In genomic region chr4:8319731-8320385, GRCh38 we compare ENCODE assay signal across 15 cellular contexts. TPM values are rescaled to one million over a fixed set of nuclear protein-coding genes. Genes with fewer than 3 reads are reported as not detected.
DNase-seq lines count a peak whose midpoint lies in the region; ATAC-seq and TF ChIP-seq lines count a peak whose summit lies in the region.
"Had no signal": no experiment of that assay in that cellular context is flagged by ENCODE, and none has a peak within 500 bp of the region (broad histone marks: within the 10 kb centered on the region; RNA-seq: fewer than 3 reads in every experiment).

No MANE protein-coding gene starts in this region.

- H3K27ac ChIP-seq in lower lobe of right lung: peak overlapping the region; percentile 18

- H3K27me3 ChIP-seq in lower lobe of right lung (ENCODE audit: low read depth): no peaks in the 10 kb centered on the region

- BruUV-seq in Calu3 (replicated peaks; lab: Mats Ljungman, UMichigan): no TSS peak

- H3K4me3 Mint-ChIP-seq in Calu3 (ENCODE audit: low read depth, unreplicated experiment): no peak overlapping the region
- H3K4me3 Mint-ChIP-seq: B cell; H9; naive thymus-derived CD4-positive, alpha-beta T cell; stimulated activated naive CD8-positive, alpha-beta T cell treated with anti-CD3 and anti-CD28 coated beads, Interleukin-15, amount 100 ng/mL, for 72 hours had no signal

- DNase-seq in activated effector memory CD4-positive, alpha-beta T cell treated with anti-CD3 and anti-CD28 coated beads, Interleukin-2, amount 50 U/mL, for 16 hours: peak; percentile 16
- DNase-seq in activated effector memory CD4-positive, alpha-beta T cell treated with Interleukin-2 at 50 U/mL for 16 hours: no peak
- DNase-seq in ecto neural progenitor cell (ENCODE audit: low spot score): peak; percentile 23
- peak; percentile 51 for DNase-seq in lower lobe of right lung
- peak; percentile 84 for DNase-seq in ureter (ENCODE audit: low spot score)
- DNase-seq in HuH-7 (ENCODE audit: low spot score): no peak
- DNase-seq in Calu3: no peak
- DNase-seq: activated CD4-positive, alpha-beta T cell treated with anti-CD3 and anti-CD28 coated beads for 4 hours; effector CD4-positive, alpha-beta T cell; NCI-H2171 treated with DMSO at 0.1 percent for 48 hours; stimulated activated naive CD8-positive, alpha-beta T cell treated with anti-CD3 and anti-CD28 coated beads, Interleukin-15, amount 100 ng/mL, for 72 hours had no signal

- H3K27me3 Mint-ChIP-seq in Calu3 (ENCODE audit: unreplicated experiment): no peaks in the 10 kb centered on the region

- ATAC-seq in lower lobe of right lung (peak in 1 of 2 donors; percentile 40), HG02885 (IDR thresholded peaks at IDR 0.05; ENCODE audit: poor library complexity, unreplicated experiment) (no peak)
- ATAC-seq: naive thymus-derived CD4-positive, alpha-beta T cell; stimulated activated naive CD8-positive, alpha-beta T cell treated with anti-CD3 and anti-CD28 coated beads, Interleukin-15, amount 100 ng/mL, for 72 hours had no signal

- no peaks in the 10 kb centered on the region for H3K9me3 Mint-ChIP-seq in Calu3 (ENCODE audit: low read depth, unreplicated experiment)
- H3K9me3 Mint-ChIP-seq: naive thymus-derived CD4-positive, alpha-beta T cell; stimulated activated naive CD8-positive, alpha-beta T cell treated with anti-CD3 and anti-CD28 coated beads, Interleukin-15, amount 100 ng/mL, for 72 hours had no signal

- H3K4me1 Mint-ChIP-seq in Calu3 (ENCODE audit: low read depth, unreplicated experiment): peaks cover 11% of the 10 kb centered on the region
- H3K4me1 Mint-ChIP-seq: B cell; naive thymus-derived CD4-positive, alpha-beta T cell; stimulated activated naive CD8-positive, alpha-beta T cell treated with anti-CD3 and anti-CD28 coated beads, Interleukin-15, amount 100 ng/mL, for 72 hours had no signal

- CTCF ChIA-PET in Calu3 (lab: Charles Lee): no interaction called here

- H3K4me3 ChIP-seq in lower lobe of right lung: no peak overlapping the region

- H3K36me3 ChIP-seq in lower lobe of right lung: no peaks in the 10 kb centered on the region

- H3K36me3 Mint-ChIP-seq in Calu3 (ENCODE audit: insufficient read depth, unreplicated experiment): peaks cover 4% of the 10 kb centered on the region
- H3K36me3 Mint-ChIP-seq: naive thymus-derived CD4-positive, alpha-beta T cell had no signal

- no peaks in the 10 kb centered on the region for H3K9me3 ChIP-seq in lower lobe of right lung

- H3K27ac Mint-ChIP-seq in Calu3 (ENCODE audit: unreplicated experiment): no peak overlapping the region
- H3K27ac Mint-ChIP-seq: B cell; H9; naive thymus-derived CD4-positive, alpha-beta T cell; stimulated activated naive CD8-positive, alpha-beta T cell treated with anti-CD3 and anti-CD28 coated beads, Interleukin-15, amount 100 ng/mL, for 72 hours had no signal

- peaks cover 26% of the 10 kb centered on the region for H3K4me1 ChIP-seq in lower lobe of right lung

- no peak for TF ChIP-seq CTCF in lower lobe of right lung (IDR thresholded peaks at IDR 0.05)
- TF ChIP-seq CTCF in Calu3 (IDR thresholded peaks at IDR 0.05; ENCODE audit: unreplicated experiment): no peak

- intact Hi-C loops in lower lobe of right lung (cut with DNase I) (no loop called here), Calu3 (cut with micrococcal nuclease; ENCODE audit: unreplicated experiment) (no loop called here)

RNA-seq across cellular contexts. Expression of gene HTRA3, which starts 50.3 kb away (rescaled TPM):
- total RNA-seq in lower lobe of right lung: 15.5 TPM
- 17.5 TPM for total RNA-seq in ureter
- not detected in 2 replicates for total RNA-seq in Calu3 (2022)
- total RNA-seq: B cell; naive thymus-derived CD4-positive, alpha-beta T cell had no signal

Comparison
In these comparisons a context has a peak if more than half of its experiments do, and no peak if none do; other contexts are left out.
1. DNase-seq: peak in activated effector memory CD4-positive, alpha-beta T cell treated with anti-CD3 and anti-CD28 coated beads, Interleukin-2, amount 50 U/mL, for 16 hours (single experiment), ecto neural progenitor cell (single experiment), lower lobe of right lung (single experiment) and ureter (single experiment); none in activated effector memory CD4-positive, alpha-beta T cell treated with Interleukin-2 at 50 U/mL for 16 hours (single experiment), HuH-7 (single experiment) and Calu3 (single experiment).
2. RNA of gene HTRA3, which starts 50.3 kb away (total RNA-seq): 17.5 TPM in ureter (single experiment) and 15.5 TPM in lower lobe of right lung (single experiment); not detected in Calu3; every median in the first group is over 10 times any median in the second.